17 cellular contexts compared by ENCODE assay signal in genomic region chr14:48983355-48983888, GRCh38.
DNase-seq lines count a peak whose midpoint lies in the region; ATAC-seq and TF ChIP-seq lines count a peak whose summit lies in the region.
"Had no signal": no experiment of that assay in that cellular context is flagged by ENCODE, and none has a peak within 500 bp of the region (broad histone marks: within the 10 kb centered on the region; RNA-seq: fewer than 3 reads in every experiment).

No MANE protein-coding gene starts in this region.

- no peak overlapping the region for H3K27ac ChIP-seq in neural cell (ENCODE audit: low read length)
- H3K27ac ChIP-seq: HL-60, KMS-11, SJSA1 had no signal

- no peak for TF ChIP-seq RAD21 in neural cell (conservative IDR thresholded peaks at IDR 0.05)

- H3K36me3 ChIP-seq in neural cell (ENCODE audit: insufficient read depth, low read length): no peaks in the 10 kb centered on the region
- H3K36me3 ChIP-seq: SJSA1 had no signal

- no peak for ATAC-seq in GM18517 (IDR thresholded peaks at IDR 0.05; ENCODE audit: unreplicated experiment)
- no peak for ATAC-seq in naive thymus-derived CD8-positive, alpha-beta T cell

- no peak overlapping the region for H3K27ac Mint-ChIP-seq in naive thymus-derived CD8-positive, alpha-beta T cell
- H3K27ac Mint-ChIP-seq: B cell, CD14-positive monocyte, H9 had no signal

- H3K4me3 Mint-ChIP-seq in naive thymus-derived CD8-positive, alpha-beta T cell: no peak overlapping the region
- H3K4me3 Mint-ChIP-seq: B cell, CD14-positive monocyte, H9 had no signal

- H3K27me3 ChIP-seq in neural cell (ENCODE audit: insufficient read depth, low read depth, low read length): no peaks in the 10 kb centered on the region
- H3K27me3 ChIP-seq: SJSA1 had no signal

- no peaks in the 10 kb centered on the region for H4K20me1 ChIP-seq in neural cell (ENCODE audit: insufficient read depth)

- peak; percentile 51 for TF ChIP-seq EP300 in neural cell (conservative IDR thresholded peaks at IDR 0.05; ENCODE audit: poor library complexity, severe bottlenecking)

- no peak for TF ChIP-seq CTCF in neural cell (IDR thresholded peaks at IDR 0.05; ENCODE audit: poor library complexity, severe bottlenecking)

- no peak overlapping the region for H3K4me3 ChIP-seq in neural cell (ENCODE audit: low read length)
- H3K4me3 ChIP-seq: SJSA1 had no signal

- POLR2A ChIA-PET in naive thymus-derived CD8-positive, alpha-beta T cell (lab: Charles Lee): no interaction called here

- no peaks in the 10 kb centered on the region for H3K36me3 Mint-ChIP-seq in naive thymus-derived CD8-positive, alpha-beta T cell
- H3K36me3 Mint-ChIP-seq: CD14-positive monocyte had no signal

- no peak overlapping the region for H3K9ac ChIP-seq in neural cell (ENCODE audit: low read length)
- H3K9ac ChIP-seq: KMS-11 had no signal

- H3K4me1 Mint-ChIP-seq in naive thymus-derived CD8-positive, alpha-beta T cell: no peaks in the 10 kb centered on the region
- H3K4me1 Mint-ChIP-seq: B cell, CD14-positive monocyte had no signal

- H3F3A ChIP-seq in neural cell (ENCODE audit: insufficient read depth, low read length, poor library complexity, severe bottlenecking): no peaks in the 10 kb centered on the region

- H3K9me3 ChIP-seq in neural cell (ENCODE audit: low read length): no peaks in the 10 kb centered on the region
- H3K9me3 ChIP-seq: SJSA1 had no signal

- DNase-seq in NCI-H510A treated with DMSO at 0.1 percent for 48 hours (lab: John Stamatoyannopoulos, UW) (peak; percentile 11), NCI-H510A (lab: John Stamatoyannopoulos, UW) (no peak), NCI-H1105 treated with DMSO at 0.1 percent for 48 hours (lab: John Stamatoyannopoulos, UW) (peak; percentile 46), OCI-M1 (lab: John Stamatoyannopoulos, UW) (peak; percentile 17)
- no peak for DNase-seq in naive thymus-derived CD8-positive, alpha-beta T cell
- DNase-seq in stimulated activated CD4-positive, alpha-beta T cell treated with anti-CD3 and anti-CD28 coated beads, Interleukin-12 subunit alpha, Interleukin-12 subunit beta, amount 100 ng/mL, for 4 hours: no peak
- DNase-seq: EL, H9, NCI-H1092 treated with DMSO at 0.1 percent for 48 hours, NCI-H748 treated with DMSO at 0.1 percent for 48 hours had no signal

- H3K9me2 ChIP-seq in neural cell (ENCODE audit: insufficient read depth, low read length): no peaks in the 10 kb centered on the region

- peaks cover 0 to 18% (median 0%) of the 10 kb centered on the region in 9 donors for H3K9me3 Mint-ChIP-seq in naive thymus-derived CD8-positive, alpha-beta T cell
- H3K9me3 Mint-ChIP-seq: H9 had no signal

- peaks cover 0 to 9% (median 0%) of the 10 kb centered on the region in 5 donors for H3K27me3 Mint-ChIP-seq in naive thymus-derived CD8-positive, alpha-beta T cell
- H3K27me3 Mint-ChIP-seq: B cell had no signal

- no peak overlapping the region for H2AFZ ChIP-seq in neural cell (ENCODE audit: low read depth, low read length)

- H3K4me2 ChIP-seq in neural cell (ENCODE audit: low read length): no peak overlapping the region
- H3K4me2 ChIP-seq: KMS-11 had no signal

- H3K79me2 ChIP-seq in neural cell (replicated peaks; ENCODE audit: insufficient read depth, low read length): no peaks in the 10 kb centered on the region

TF ChIP-seq in neural cell, 6 proteins besides CTCF, POLR2A, EP300 and RAD21:
- TF ChIP-seq POLR2AphosphoS5 (IDR thresholded peaks at IDR 0.05) (peak; percentile 56), TAF1 (IDR thresholded peaks at IDR 0.05; ENCODE audit: low read depth) (no peak)

Comparison
In these comparisons a context has a peak if more than half of its experiments do, and no peak if none do; other contexts are left out.
1. DNase-seq: peak in NCI-H510A treated with DMSO at 0.1 percent for 48 hours (single experiment), NCI-H1105 treated with DMSO at 0.1 percent for 48 hours (single experiment) and OCI-M1 (single experiment); none in NCI-H510A (single experiment), naive thymus-derived CD8-positive, alpha-beta T cell (0 of 10) and stimulated activated CD4-positive, alpha-beta T cell treated with anti-CD3 and anti-CD28 coated beads, Interleukin-12 subunit alpha, Interleukin-12 subunit beta, amount 100 ng/mL, for 4 hours (single experiment).